12 cellular contexts compared by ENCODE assay signal in the genomic region with DNA sequence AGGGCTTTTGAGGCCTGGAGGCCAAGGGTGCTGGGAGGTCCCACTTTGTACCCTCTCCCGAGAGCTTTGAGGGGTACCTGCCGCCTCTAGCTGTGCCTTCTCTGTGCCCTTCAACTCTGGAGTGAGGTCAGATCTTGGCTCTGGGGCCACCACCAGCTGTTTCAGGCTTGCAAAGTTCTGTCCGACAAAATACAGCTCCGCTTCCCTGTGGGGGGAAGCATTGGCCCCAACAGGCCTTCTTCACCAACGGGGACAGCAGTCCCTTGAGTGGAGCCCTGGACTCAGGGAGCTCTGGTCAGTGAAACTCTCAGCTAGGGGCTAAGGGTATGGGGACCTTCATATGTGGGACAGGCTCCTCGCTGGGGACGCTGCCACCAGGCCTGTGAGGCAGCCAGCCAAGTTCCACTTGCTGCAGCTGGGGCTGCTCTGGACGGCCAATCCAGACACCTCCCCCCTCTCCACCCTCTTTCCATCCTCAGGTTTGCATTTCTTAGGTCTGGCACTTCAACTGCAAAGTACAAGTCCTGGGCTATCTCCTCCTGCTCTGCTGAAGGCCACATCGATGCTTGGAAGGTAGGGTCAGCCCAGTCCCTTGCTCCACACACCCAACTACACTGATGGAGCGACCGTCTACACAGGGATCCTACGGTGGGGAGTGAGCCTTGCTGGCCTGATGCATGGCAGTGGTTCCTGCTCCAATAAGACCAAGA. TPM values are rescaled to one million over a fixed set of nuclear protein-coding genes. Genes with fewer than 3 reads are reported as not detected.
DNase-seq lines count a peak whose midpoint lies in the region; ATAC-seq and TF ChIP-seq lines count a peak whose summit lies in the region.
"Had no signal": no experiment of that assay in that cellular context is flagged by ENCODE, and none has a peak within 500 bp of the region (broad histone marks: within the 10 kb centered on the region; RNA-seq: fewer than 3 reads in every experiment).

No MANE protein-coding gene starts in this region.

- no peaks in the 10 kb centered on the region for H3K36me3 ChIP-seq in PC-9 (ENCODE audit: low read depth)

- intact Hi-C loops in PC-9 (cut with micrococcal nuclease; ENCODE audit: unreplicated experiment) (no loop called here), Right ventricle myocardium superior (cut with DNase I) (no loop called here), sciatic nerve (cut with DNase I) (no loop called here)

- H3F3A ChIP-seq in PC-9 (ENCODE audit: insufficient read depth, low read depth), result peaks cover 6% of the 10 kb centered on the region; the same call in 1 of the 2 replicates

- CTCF ChIA-PET in AG04450 (lab: Charles Lee) (no interaction called here), PC-9 (lab: Charles Lee) (no interaction called here)

- no TSS peak for BruUV-seq in PC-9 (replicated peaks; lab: Mats Ljungman, UMichigan)

- POLR2A ChIA-PET in AG04450 (lab: Yijun Ruan, JAX) (interaction anchor here (0.6 to 2.7 kb wide), 6 partner anchors 12 to 138 kb away, joined by 3 to 9 read pairs (median 6); no protein-coding TSS in a partner anchor), PC-9 (lab: Charles Lee; ENCODE audit: unreplicated experiment) (no interaction called here)

- peaks cover 27% of the 10 kb centered on the region for H3K9me3 ChIP-seq in AG04450 (ENCODE audit: control insufficient read depth, insufficient read depth, low read length)
- no peaks in the 10 kb centered on the region for H3K9me3 ChIP-seq in PC-9 (ENCODE audit: insufficient read depth, low read depth)

- H2AFZ ChIP-seq in PC-9, result no peak overlapping the region

- peak overlapping the region; percentile 93 for H3K27ac ChIP-seq in AG04450 (ENCODE audit: low read depth, low read length)
- H3K27ac ChIP-seq in PC-9, result no peak overlapping the region

- no peaks in the 10 kb centered on the region for H4K20me1 ChIP-seq in PC-9 (ENCODE audit: insufficient read depth)

- peaks cover 12% of the 10 kb centered on the region for H3K4me1 ChIP-seq in PC-9 (replicated peaks; ENCODE audit: insufficient read depth)

- H3K9me2 ChIP-seq in PC-9 (ENCODE audit: insufficient read depth), result no peaks in the 10 kb centered on the region

- H3K4me3 ChIP-seq in AG04450 (ENCODE audit: low read depth, low read length) (no peak overlapping the region), PC-9 (no peak overlapping the region)

- no peaks in the 10 kb centered on the region for H3K79me2 ChIP-seq in PC-9 (ENCODE audit: low read depth)

- 0 out of 2 replicates have a peak overlapping the region, but pooled peaks have one; percentile 3 for H3K4me2 ChIP-seq in PC-9

- TF ChIP-seq CTCF in AG04450 (IDR thresholded peaks at IDR 0.05; ENCODE audit: low read depth, low read length), result no peak
- no peak for TF ChIP-seq CTCF in PC-9 (conservative IDR thresholded peaks at IDR 0.05)

- no peak for DNase-seq in AG04450 (ENCODE audit: low read depth, low spot score)
- DNase-seq in PC-9, result no peak
- DNase-seq in Right ventricle myocardium superior, result peak; percentile 72
- peak; percentile 64 for DNase-seq in sciatic nerve (ENCODE audit: low spot score)
- DNase-seq in NCI-H1048 (lab: John Stamatoyannopoulos, UW), result no peak
- DNase-seq in NCI-H1694 treated with DMSO at 0.1 percent for 48 hours (lab: John Stamatoyannopoulos, UW), result no peak
- DNase-seq in NCI-H2227 (lab: John Stamatoyannopoulos, UW; ENCODE audit: unreplicated experiment), result no peak
- DNase-seq in anterior cingulate cortex (lab: John Stamatoyannopoulos, UW), result no peak
- DNase-seq: DMS53, erythroblast, NCI-H2171 had no signal

- H3K27me3 ChIP-seq in AG04450 (ENCODE audit: control insufficient read depth, insufficient read depth, low read length), result no peaks in the 10 kb centered on the region
- peaks cover 37% of the 10 kb centered on the region for H3K27me3 ChIP-seq in PC-9 (ENCODE audit: insufficient read depth, low read depth)

- peak; percentile 27 for ATAC-seq in Right ventricle myocardium superior (ENCODE audit: poor library complexity)
- peak; percentile 1 for ATAC-seq in sciatic nerve

RNA-seq across cellular contexts. Expression of gene C13orf46, which starts 46.8 kb away (rescaled TPM):
- polyA plus RNA-seq in AG04450 (2011; rRNA removed), result 0.35 and 0.51 TPM in 2 replicates
- polyA minus RNA-seq in AG04450 (2011; rRNA and poly(A)+ RNA removed), result 0.70 and 1.7 TPM in 2 replicates
- 1.5 and 1.7 TPM in 2 replicates for total RNA-seq in PC-9 (2021)
- total RNA-seq in Right ventricle myocardium superior, result 0.32 TPM
- total RNA-seq in sciatic nerve, result 3.6 TPM
- total RNA-seq: SK-MEL-5 had no signal

Comparison
In these comparisons a context has a peak if more than half of its experiments do, and no peak if none do; other contexts are left out.
1. DNase-seq: peak in Right ventricle myocardium superior (single experiment) and sciatic nerve (single experiment); none in AG04450 (single experiment), PC-9 (0 of 2), NCI-H1048 (single experiment), NCI-H1694 treated with DMSO at 0.1 percent for 48 hours (single experiment), NCI-H2227 (single experiment) and anterior cingulate cortex (0 of 58).